ENCODE assay signal across 1 cellular context in the genomic region with DNA sequence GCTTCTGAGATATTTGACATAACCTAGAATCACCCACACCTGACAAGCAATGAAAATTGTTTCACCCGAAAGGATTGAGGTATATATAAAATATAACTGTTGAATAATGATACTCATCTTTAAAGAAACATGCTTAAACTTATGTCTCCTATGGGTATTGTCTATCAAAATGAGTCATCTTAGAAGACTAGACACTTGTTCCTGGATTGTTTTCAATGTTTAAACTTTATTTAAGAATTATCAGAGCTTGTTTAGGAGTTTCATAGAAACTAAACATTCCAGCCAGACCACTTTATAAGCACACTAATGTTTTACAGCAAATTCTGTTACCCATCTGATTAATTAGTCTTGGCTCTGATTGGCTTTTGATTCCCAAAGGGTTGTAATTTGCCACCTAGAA.
TF ChIP-seq lines count a peak whose summit lies in the region.

No MANE protein-coding gene starts in this region.

TF ChIP-seq in endothelial cell of umbilical vein, 7 proteins besides CTCF, POLR2A, EP300 and RAD21:
- TF ChIP-seq JUN (IDR thresholded peaks at IDR 0.05; ENCODE audit: borderline replicate concordance, insufficient read depth, insufficient read length, low read depth) (no peak), FOS (IDR thresholded peaks at IDR 0.05; ENCODE audit: borderline replicate concordance, insufficient read depth, low read length) (peak; percentile 45)
